Comparison of ENCODE assay signal across 1 cellular context in the genomic region with DNA sequence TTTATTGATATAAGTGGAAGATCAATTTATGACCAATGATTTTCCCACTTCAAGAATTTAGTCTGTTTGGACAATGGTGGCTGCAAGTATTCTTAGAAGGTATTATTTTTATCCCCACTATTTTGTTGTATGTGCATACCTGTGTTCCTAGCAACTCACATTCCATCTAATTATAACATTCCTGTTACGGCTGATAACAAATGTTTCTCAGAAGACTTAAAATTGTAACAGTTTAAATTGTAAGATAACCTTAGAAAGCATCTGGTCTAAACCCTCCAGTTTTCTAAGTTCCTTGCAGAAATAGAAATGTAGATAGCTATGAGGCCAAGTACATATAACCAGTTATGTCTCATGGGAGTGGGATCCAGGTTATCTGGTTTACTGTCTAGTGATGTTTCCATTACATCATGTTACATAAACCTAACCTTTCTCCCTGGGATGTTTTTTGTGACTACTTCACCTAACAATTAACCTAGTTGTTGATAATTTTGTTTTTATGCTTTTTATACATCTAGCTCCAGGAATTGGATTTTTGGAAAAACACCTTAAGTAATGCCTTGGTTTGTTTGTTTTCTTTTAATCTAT.
TF ChIP-seq lines count a peak whose summit lies in the region.

No MANE protein-coding gene starts in this region.

TF ChIP-seq in SK-N-SH treated with all-trans-retinoic acid at 6 μM for 48 hours, 23 proteins besides CTCF, POLR2A, EP300 and RAD21 (continued from another document):
- TF ChIP-seq, protein P1, sequence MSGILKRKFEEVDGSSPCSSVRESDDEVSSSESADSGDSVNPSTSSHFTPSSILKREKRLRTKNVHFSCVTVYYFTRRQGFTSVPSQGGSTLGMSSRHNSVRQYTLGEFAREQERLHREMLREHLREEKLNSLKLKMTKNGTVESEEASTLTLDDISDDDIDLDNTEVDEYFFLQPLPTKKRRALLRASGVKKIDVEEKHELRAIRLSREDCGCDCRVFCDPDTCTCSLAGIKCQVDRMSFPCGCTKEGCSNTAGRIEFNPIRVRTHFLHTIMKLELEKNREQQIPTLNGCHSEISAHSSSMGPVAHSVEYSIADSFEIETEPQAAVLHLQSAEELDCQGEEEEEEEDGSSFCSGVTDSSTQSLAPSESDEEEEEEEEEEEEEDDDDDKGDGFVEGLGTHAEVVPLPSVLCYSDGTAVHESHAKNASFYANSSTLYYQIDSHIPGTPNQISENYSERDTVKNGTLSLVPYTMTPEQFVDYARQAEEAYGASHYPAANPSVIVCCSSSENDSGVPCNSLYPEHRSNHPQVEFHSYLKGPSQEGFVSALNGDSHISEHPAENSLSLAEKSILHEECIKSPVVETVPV (CRISPR knock-in tag; IDR thresholded peaks at IDR 0.05): no peak
- TF ChIP-seq ARNTL (CRISPR knock-in tag; IDR thresholded peaks at IDR 0.05; ENCODE audit: borderline replicate concordance, low read depth) (no peak), SNAI2 (CRISPR knock-in tag; IDR thresholded peaks at IDR 0.05) (no peak), ZFP30 (CRISPR knock-in tag; IDR thresholded peaks at IDR 0.05) (no peak), PPARA (CRISPR knock-in tag; IDR thresholded peaks at IDR 0.05; ENCODE audit: borderline replicate concordance) (no peak), TCF4 (CRISPR knock-in tag; IDR thresholded peaks at IDR 0.05; ENCODE audit: borderline replicate concordance) (no peak), ZNF565 (CRISPR knock-in tag; conservative IDR thresholded peaks at IDR 0.05; ENCODE audit: low read depth) (no peak), TOX (CRISPR knock-in tag; IDR thresholded peaks at IDR 0.05; ENCODE audit: borderline replicate concordance) (no peak)
- TF ChIP-seq, protein P2, sequence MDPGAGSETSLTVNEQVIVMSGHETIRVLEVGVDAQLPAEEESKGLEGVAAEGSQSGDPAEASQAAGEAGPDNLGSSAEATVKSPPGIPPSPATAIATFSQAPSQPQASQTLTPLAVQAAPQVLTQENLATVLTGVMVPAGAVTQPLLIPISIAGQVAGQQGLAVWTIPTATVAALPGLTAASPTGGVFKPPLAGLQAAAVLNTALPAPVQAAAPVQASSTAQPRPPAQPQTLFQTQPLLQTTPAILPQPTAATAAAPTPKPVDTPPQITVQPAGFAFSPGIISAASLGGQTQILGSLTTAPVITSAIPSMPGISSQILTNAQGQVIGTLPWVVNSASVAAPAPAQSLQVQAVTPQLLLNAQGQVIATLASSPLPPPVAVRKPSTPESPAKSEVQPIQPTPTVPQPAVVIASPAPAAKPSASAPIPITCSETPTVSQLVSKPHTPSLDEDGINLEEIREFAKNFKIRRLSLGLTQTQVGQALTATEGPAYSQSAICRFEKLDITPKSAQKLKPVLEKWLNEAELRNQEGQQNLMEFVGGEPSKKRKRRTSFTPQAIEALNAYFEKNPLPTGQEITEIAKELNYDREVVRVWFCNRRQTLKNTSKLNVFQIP (CRISPR knock-in tag; IDR thresholded peaks at IDR 0.05; ENCODE audit: borderline replicate concordance, low read depth): no peak
- TF ChIP-seq, protein P3, sequence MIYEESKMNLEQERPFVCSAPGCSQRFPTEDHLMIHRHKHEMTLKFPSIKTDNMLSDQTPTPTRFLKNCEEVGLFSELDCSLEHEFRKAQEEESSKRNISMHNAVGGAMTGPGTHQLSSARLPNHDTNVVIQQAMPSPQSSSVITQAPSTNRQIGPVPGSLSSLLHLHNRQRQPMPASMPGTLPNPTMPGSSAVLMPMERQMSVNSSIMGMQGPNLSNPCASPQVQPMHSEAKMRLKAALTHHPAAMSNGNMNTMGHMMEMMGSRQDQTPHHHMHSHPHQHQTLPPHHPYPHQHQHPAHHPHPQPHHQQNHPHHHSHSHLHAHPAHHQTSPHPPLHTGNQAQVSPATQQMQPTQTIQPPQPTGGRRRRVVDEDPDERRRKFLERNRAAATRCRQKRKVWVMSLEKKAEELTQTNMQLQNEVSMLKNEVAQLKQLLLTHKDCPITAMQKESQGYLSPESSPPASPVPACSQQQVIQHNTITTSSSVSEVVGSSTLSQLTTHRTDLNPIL (CRISPR knock-in tag; IDR thresholded peaks at IDR 0.05; ENCODE audit: low read depth): no peak
